ENCODE assay signal across 9 cellular contexts in the genomic region with DNA sequence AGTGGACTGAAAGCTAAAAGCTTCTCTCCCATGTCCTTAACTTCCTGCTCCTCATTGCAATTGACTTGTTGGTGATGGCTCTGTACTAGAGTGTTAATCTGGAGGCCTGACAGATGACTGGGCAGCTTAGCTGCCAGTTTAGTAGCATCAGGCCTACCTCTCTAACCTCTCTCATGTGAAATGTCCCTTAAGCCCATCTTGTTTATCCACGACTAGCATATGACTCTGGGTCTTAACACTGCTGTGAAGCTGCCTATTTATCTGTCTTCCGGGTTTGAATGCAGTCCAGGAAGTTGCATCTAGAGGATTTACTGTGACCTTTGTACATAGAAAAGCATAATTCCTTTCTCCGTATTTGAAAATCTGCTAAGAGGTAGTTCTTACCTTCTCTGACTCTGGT.
A peak's percentile ranks its signal among the peaks of the same experiment; 100 is the strongest.
DNase-seq lines count a peak whose midpoint lies in the region; ATAC-seq, FAIRE-seq and TF ChIP-seq lines count a peak whose summit lies in the region.
"Had no signal": no experiment of that assay in that cellular context is flagged by ENCODE, and none has a peak within 500 bp of the region (broad histone marks: within the 10 kb centered on the region; RNA-seq: fewer than 3 reads in every experiment).

No MANE protein-coding gene starts in this region.

- no peaks in the 10 kb centered on the region for H3K27me3 Mint-ChIP-seq in activated T-cell treated with anti-CD3 and anti-CD28 coated beads, Interleukin-2, amount 50 U/mL, for 72 hours (ENCODE audit: low read depth)
- no peaks in the 10 kb centered on the region for H3K27me3 Mint-ChIP-seq in activated T-cell treated with anti-CD3 and anti-CD28 coated beads, Interleukin-2, amount 50 U/mL, for 4 hours (ENCODE audit: low read depth)

- peaks cover 18% of the 10 kb centered on the region for H3K4me1 Mint-ChIP-seq in activated T-cell treated with anti-CD3 and anti-CD28 coated beads, Interleukin-2, amount 50 U/mL, for 72 hours (ENCODE audit: low read depth)
- H3K4me1 Mint-ChIP-seq in activated T-cell treated with anti-CD3 and anti-CD28 coated beads, Interleukin-2, amount 50 U/mL, for 4 hours (ENCODE audit: low read depth) = peaks cover 17% of the 10 kb centered on the region

- FAIRE-seq in islet of Langerhans (lab: Jason Lieb, UNC) = peak; percentile 70
- FAIRE-seq: frontal cortex had no signal

- TF ChIP-seq CTCF in WERI-Rb-1 (IDR thresholded peaks at IDR 0.05; ENCODE audit: low read depth, low read length) (no peak), transverse colon (IDR thresholded peaks at IDR 0.05) (no peak), lower leg skin (IDR thresholded peaks at IDR 0.05) (no peak)

- peaks cover 2 to 3% of the 10 kb centered on the region in 2 donors for H3K36me3 Mint-ChIP-seq in activated T-cell treated with anti-CD3 and anti-CD28 coated beads, Interleukin-2, amount 50 U/mL, for 72 hours (ENCODE audit: insufficient read depth in 2 of 2)
- H3K36me3 Mint-ChIP-seq in activated T-cell treated with anti-CD3 and anti-CD28 coated beads, Interleukin-2, amount 50 U/mL, for 4 hours (ENCODE audit: insufficient read depth) = peaks cover 22% of the 10 kb centered on the region

- intact Hi-C loops in transverse colon (cut with DNase I; ENCODE audit: low total_unique reads) (loop anchor here (5.0 kb wide), 1 partner anchor 113 kb away; a partner anchor contains a TSS), lower leg skin (cut with DNase I; ENCODE audit: low total_unique reads) (no loop called here)

- H3K27me3 ChIP-seq in WERI-Rb-1 (ENCODE audit: insufficient read depth, low read depth, severe bottlenecking) (no peaks in the 10 kb centered on the region), transverse colon (no peaks in the 10 kb centered on the region)

- DNase-seq in activated T-cell treated with anti-CD3 and anti-CD28 coated beads, Interleukin-2, amount 50 U/mL, for 72 hours = no peak
- DNase-seq in activated T-cell treated with anti-CD3 and anti-CD28 coated beads, Interleukin-2, amount 50 U/mL, for 4 hours = no peak
- DNase-seq in WERI-Rb-1 (peak; percentile 78), transverse colon (no peak), lower leg skin (ENCODE audit: low spot score in 2 of 2) (no peak), cerebellar cortex (ENCODE audit: low spot score) (no peak), SHP77 (lab: John Stamatoyannopoulos, UW) (no peak)

- TF ChIP-seq POLR2A in transverse colon (IDR thresholded peaks at IDR 0.05) (no peak), lower leg skin (IDR thresholded peaks at IDR 0.05) (no peak)

- ATAC-seq in activated T-cell treated with anti-CD3 and anti-CD28 coated beads, Interleukin-2, amount 50 U/mL, for 72 hours (replicated peaks in 1 of 2) = no peak
- ATAC-seq in activated T-cell treated with anti-CD3 and anti-CD28 coated beads, Interleukin-2, amount 50 U/mL, for 4 hours = no peak

- H3K4me3 Mint-ChIP-seq in activated T-cell treated with anti-CD3 and anti-CD28 coated beads, Interleukin-2, amount 50 U/mL, for 72 hours = no peak overlapping the region
- H3K4me3 Mint-ChIP-seq in activated T-cell treated with anti-CD3 and anti-CD28 coated beads, Interleukin-2, amount 50 U/mL, for 4 hours = no peak overlapping the region

- no peak for TF ChIP-seq EP300 in transverse colon (IDR thresholded peaks at IDR 0.05; ENCODE audit: low read depth)

- peak overlapping the region; percentile 47 for H3K27ac Mint-ChIP-seq in activated T-cell treated with anti-CD3 and anti-CD28 coated beads, Interleukin-2, amount 50 U/mL, for 72 hours

- H3K4me3 ChIP-seq in WERI-Rb-1 (ENCODE audit: low read depth, low read length) = no peak overlapping the region
- H3K4me3 ChIP-seq in transverse colon = no peak overlapping the region
- no peak overlapping the region for H3K4me3 ChIP-seq in lower leg skin (ENCODE audit: low read depth, poor library complexity, severe bottlenecking)

- H3K9me3 Mint-ChIP-seq in activated T-cell treated with anti-CD3 and anti-CD28 coated beads, Interleukin-2, amount 50 U/mL, for 72 hours = no peaks in the 10 kb centered on the region
- no peaks in the 10 kb centered on the region for H3K9me3 Mint-ChIP-seq in activated T-cell treated with anti-CD3 and anti-CD28 coated beads, Interleukin-2, amount 50 U/mL, for 4 hours

- H3K36me3 ChIP-seq in WERI-Rb-1 = peaks cover 29% of the 10 kb centered on the region
- H3K36me3 ChIP-seq in transverse colon = peaks cover 0 to 32% (median 0%) of the 10 kb centered on the region in 4 donors

- H3K4me1 ChIP-seq in transverse colon = peaks cover 7 to 32% (median 18%) of the 10 kb centered on the region in 4 donors

- 0 to 23% methylated on average over 2 to 3 of the region's 3 CpGs for WGBS in transverse colon (ENCODE audit: low coverage in 1 of 2), 2 donors
- 15 to 45% methylated on average over 3 of the region's 3 CpGs for WGBS in lower leg skin, 2 donors

- in situ Hi-C loops in transverse colon (cut with MboI; ENCODE audit: low pct_ligation_motif_present in 1 of 4, low pct_unique_long_range_greater_than_20kb in 1 of 4, low sequenced_read_pairs in 3 of 4) = loop anchor here in 1 of 4 donors (25.0 kb wide), 1 partner anchor 108 kb away; a partner anchor contains a TSS

- H3K9me3 ChIP-seq in WERI-Rb-1 (ENCODE audit: severe bottlenecking) (no peaks in the 10 kb centered on the region), transverse colon (no peaks in the 10 kb centered on the region)

- H3K27ac ChIP-seq in WERI-Rb-1 (peak overlapping the region; percentile 83), transverse colon (peak overlapping the region; percentile 52 to 72 (median 66))
